In the genomic region with DNA sequence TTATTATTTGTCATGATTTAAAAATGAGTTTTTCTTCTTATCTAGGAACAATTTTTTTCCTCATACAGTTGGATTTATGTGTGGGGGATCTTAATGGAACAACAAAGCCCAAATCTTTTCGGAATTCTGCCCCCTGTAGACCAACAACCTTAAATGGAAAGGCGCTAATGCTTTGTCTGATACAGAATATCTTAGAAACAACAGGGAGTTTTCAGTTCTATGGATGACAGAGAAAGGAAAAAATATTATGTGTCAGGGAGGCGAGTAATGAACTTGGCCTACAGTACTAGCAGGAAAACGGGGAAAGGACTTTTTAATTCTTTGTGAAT, we compare ENCODE assay signal across 18 cellular contexts. TPM values are rescaled to one million over a fixed set of nuclear protein-coding genes. Genes with fewer than 3 reads are reported as not detected.
"Had no signal": no experiment of that assay in that cellular context is flagged by ENCODE, and none has a peak within 500 bp of the region (broad histone marks: within the 10 kb centered on the region; RNA-seq: fewer than 3 reads in every experiment).

No MANE protein-coding gene starts in this region.

- H3K9me3 Mint-ChIP-seq: activated B cell treated with CpG ODN at 0.5 μM for 24 hours; activated CD4-positive, alpha-beta memory T cell treated with anti-CD3 and anti-CD28 coated beads for 36 hours; activated T-helper 17 cell treated with anti-CD3 and anti-CD28 coated beads, Interleukin-2, amount 50 U/mL, for 72 hours; brain; natural killer cell treated with Interleukin-12 subunit alpha and Interleukin-12 subunit beta and Interleukin-15 and Interleukin-18, amount 100 ng/mL, for 72 hours; stimulated activated naive B cell treated with anti-CD40 and anti-IgM and Interleukin-4, amounts not matched to agents 10 μg/mL and 1 μg/mL and 100 μg/mL, for 72 hours; T-helper 2 cell treated with Interferon-gamma antibody and Interleukin-4, amounts not matched to agents 5 μg/mL and 100 μg/mL, for 36 hours had no signal

- H3K27ac Mint-ChIP-seq: activated B cell treated with CpG ODN at 0.5 μM for 24 hours; activated CD4-positive, alpha-beta memory T cell treated with anti-CD3 and anti-CD28 coated beads for 36 hours; activated T-helper 17 cell treated with anti-CD3 and anti-CD28 coated beads, Interleukin-2, amount 50 U/mL, for 72 hours; brain; natural killer cell treated with Interleukin-12 subunit alpha and Interleukin-12 subunit beta and Interleukin-15 and Interleukin-18, amount 100 ng/mL, for 72 hours; stimulated activated naive B cell treated with anti-CD40 and anti-IgM and Interleukin-4, amounts not matched to agents 10 μg/mL and 1 μg/mL and 100 μg/mL, for 72 hours; T-helper 2 cell treated with Interferon-gamma antibody and Interleukin-4, amounts not matched to agents 5 μg/mL and 100 μg/mL, for 36 hours had no signal

- DNase-seq: activated B cell treated with CpG ODN at 0.5 μM for 24 hours; activated CD4-positive, alpha-beta memory T cell treated with anti-CD3 and anti-CD28 coated beads for 36 hours; activated CD4-positive, alpha-beta T cell treated with anti-CD3 and anti-CD28 coated beads for 4 hours; activated naive CD4-positive, alpha-beta T cell; activated T-cell treated with anti-CD3 and anti-CD28 coated beads for 4 hours; central memory CD4-positive, alpha-beta T cell; esophagus squamous epithelium; left cardiac atrium; occipital lobe; stimulated activated naive B cell treated with anti-CD40 and anti-IgM and Interleukin-4, amounts not matched to agents 10 μg/mL and 1 μg/mL and 100 μg/mL, for 72 hours; transverse colon had no signal

- H3K4me1 Mint-ChIP-seq: activated B cell treated with CpG ODN at 0.5 μM for 24 hours; activated T-helper 17 cell treated with anti-CD3 and anti-CD28 coated beads, Interleukin-2, amount 50 U/mL, for 72 hours; brain; stimulated activated naive B cell treated with anti-CD40 and anti-IgM and Interleukin-4, amounts not matched to agents 10 μg/mL and 1 μg/mL and 100 μg/mL, for 72 hours had no signal

- ATAC-seq: activated T-helper 17 cell treated with anti-CD3 and anti-CD28 coated beads, Interleukin-2, amount 50 U/mL, for 72 hours; left cardiac atrium; natural killer cell treated with Interleukin-12 subunit alpha and Interleukin-12 subunit beta and Interleukin-15 and Interleukin-18, amount 100 ng/mL, for 72 hours; stimulated activated naive B cell treated with anti-CD40 and anti-IgM and Interleukin-4, amounts not matched to agents 10 μg/mL and 1 μg/mL and 100 μg/mL, for 72 hours had no signal

- H3K36me3 Mint-ChIP-seq: activated CD4-positive, alpha-beta memory T cell treated with anti-CD3 and anti-CD28 coated beads for 36 hours; brain; natural killer cell treated with Interleukin-12 subunit alpha and Interleukin-12 subunit beta and Interleukin-15 and Interleukin-18, amount 100 ng/mL, for 72 hours; stimulated activated naive B cell treated with anti-CD40 and anti-IgM and Interleukin-4, amounts not matched to agents 10 μg/mL and 1 μg/mL and 100 μg/mL, for 72 hours had no signal

- H3K27me3 ChIP-seq: transverse colon, vagina had no signal

- H3K9me3 ChIP-seq: esophagus squamous epithelium, transverse colon, vagina had no signal

- H3K4me1 ChIP-seq: esophagus squamous epithelium, transverse colon, vagina had no signal

- H3K27ac ChIP-seq: coronary artery, esophagus squamous epithelium, transverse colon, vagina had no signal

- H3K36me3 ChIP-seq: esophagus squamous epithelium, transverse colon, vagina had no signal

- H3K4me3 ChIP-seq: coronary artery, esophagus squamous epithelium, transverse colon, vagina had no signal

- H3K4me3 Mint-ChIP-seq: activated B cell treated with CpG ODN at 0.5 μM for 24 hours; activated CD4-positive, alpha-beta memory T cell treated with anti-CD3 and anti-CD28 coated beads for 36 hours; activated T-helper 17 cell treated with anti-CD3 and anti-CD28 coated beads, Interleukin-2, amount 50 U/mL, for 72 hours; brain; natural killer cell treated with Interleukin-12 subunit alpha and Interleukin-12 subunit beta and Interleukin-15 and Interleukin-18, amount 100 ng/mL, for 72 hours; stimulated activated naive B cell treated with anti-CD40 and anti-IgM and Interleukin-4, amounts not matched to agents 10 μg/mL and 1 μg/mL and 100 μg/mL, for 72 hours; T-helper 2 cell treated with Interferon-gamma antibody and Interleukin-4, amounts not matched to agents 5 μg/mL and 100 μg/mL, for 36 hours had no signal

RNA-seq across cellular contexts. Expression of gene MOBP, which starts 0.6 kb away (rescaled TPM):
- total RNA-seq: activated CD4-positive, alpha-beta memory T cell treated with anti-CD3 and anti-CD28 coated beads for 36 hours; activated T-helper 17 cell treated with anti-CD3 and anti-CD28 coated beads, Interleukin-2, amount 50 U/mL, for 72 hours; esophagus squamous epithelium; mesenteric fat pad; natural killer cell treated with Interleukin-12 subunit alpha and Interleukin-12 subunit beta and Interleukin-15 and Interleukin-18, amount 100 ng/mL, for 72 hours; vagina had no signal
